Comparison of ENCODE assay signal across 14 cellular contexts in the genomic region with DNA sequence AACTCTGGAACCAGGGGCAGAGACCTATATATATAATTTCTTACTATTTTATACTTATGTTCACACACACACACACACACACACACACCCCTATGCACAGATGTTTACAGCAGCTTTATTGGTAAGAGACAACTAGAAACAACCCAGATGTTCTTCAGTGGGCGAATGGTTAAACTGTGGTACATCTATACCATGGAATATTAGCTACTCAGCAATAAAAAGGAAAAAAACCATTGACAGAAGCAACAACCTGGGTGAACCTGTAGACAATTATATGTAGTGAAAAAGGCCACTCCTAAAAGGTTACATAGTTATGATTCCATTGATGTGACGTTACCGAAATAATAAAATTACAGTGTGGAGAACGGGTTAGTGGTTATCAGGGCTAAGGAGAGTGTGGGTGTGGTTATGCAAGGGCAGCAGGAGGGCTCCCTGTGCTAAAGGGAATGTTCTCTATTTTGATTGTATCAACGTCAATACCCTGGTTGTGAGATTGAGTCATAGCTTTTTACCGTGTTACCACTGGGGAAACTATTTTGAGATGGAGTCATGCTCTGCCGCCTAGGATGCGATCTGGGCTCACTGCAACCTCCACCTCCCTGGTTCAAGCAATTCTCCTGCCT.
DNase-seq lines count a peak whose midpoint lies in the region; TF ChIP-seq lines count a peak whose summit lies in the region.
"Had no signal": no experiment of that assay in that cellular context is flagged by ENCODE, and none has a peak within 500 bp of the region (broad histone marks: within the 10 kb centered on the region; RNA-seq: fewer than 3 reads in every experiment).

No MANE protein-coding gene starts in this region.

- no peak overlapping the region for H3K4me3 Mint-ChIP-seq in Calu3 (ENCODE audit: low read depth, unreplicated experiment)

- no peak overlapping the region for H2BK120ac ChIP-seq in mesendoderm (ENCODE audit: low read depth, low read length)

- peaks cover 14% of the 10 kb centered on the region for H3K4me1 Mint-ChIP-seq in Calu3 (ENCODE audit: low read depth, unreplicated experiment)

- no peak overlapping the region for H3K18ac ChIP-seq in mesendoderm (ENCODE audit: low read length)

- CTCF ChIA-PET in Calu3 (lab: Charles Lee) = interaction anchor here (1.0 to 1.2 kb wide), 3 partner anchors 9 to 135 kb away, joined by 3 read pairs; no protein-coding TSS in a partner anchor

- no peak overlapping the region for H3K9ac ChIP-seq in mesendoderm (ENCODE audit: low read length)

- BruUV-seq in Calu3 (replicated peaks; lab: Mats Ljungman, UMichigan) = no TSS peak

- no peaks in the 10 kb centered on the region for H3K9me3 Mint-ChIP-seq in Calu3 (ENCODE audit: low read depth, unreplicated experiment)

- no peaks in the 10 kb centered on the region for H3K79me2 ChIP-seq in mesendoderm (ENCODE audit: control insufficient read depth, insufficient read depth, low read length)

- H3K23ac ChIP-seq in mesendoderm (ENCODE audit: low read length) = no peak overlapping the region

- no peaks in the 10 kb centered on the region for H3K27me3 ChIP-seq in mesendoderm (ENCODE audit: insufficient read depth, low read length, poor library complexity)
- H3K27me3 ChIP-seq: neutrophil had no signal

- H3K27me3 Mint-ChIP-seq in Calu3 (ENCODE audit: unreplicated experiment) = no peaks in the 10 kb centered on the region

- WGBS in mesendoderm (ENCODE audit: extremely low coverage, insufficient coverage, low lambda C conversion rate) = no CpG with 5 or more reads among the region's 8 CpGs

- H3K36me3 Mint-ChIP-seq in Calu3 (ENCODE audit: insufficient read depth, unreplicated experiment) = peaks cover 34% of the 10 kb centered on the region

- no peak overlapping the region for H3K4ac ChIP-seq in mesendoderm (ENCODE audit: low read depth, low read length)

- H2BK5ac ChIP-seq in mesendoderm (ENCODE audit: low read length) = no peak overlapping the region

- no peak overlapping the region for H3K27ac ChIP-seq in mesendoderm (ENCODE audit: low read depth, low read length)
- H3K27ac ChIP-seq: neutrophil, SK-N-MC had no signal

- H3K36me3 ChIP-seq in mesendoderm (ENCODE audit: control insufficient read depth, insufficient read depth, low read length) = peaks cover 3% of the 10 kb centered on the region
- H3K36me3 ChIP-seq: neutrophil had no signal

- DNase-seq in Calu3 (peak; percentile 54), NCI-H226 (peak; percentile 98), cardiac fibroblast (ENCODE audit: low read depth in 2 of 2) (peak; percentile 24 to 91), mesendoderm (peak; percentile 57), UCSD-AML1 (lab: John Stamatoyannopoulos, UW; ENCODE audit: unreplicated experiment) (no peak), T-helper 1 cell (no peak), erythroblast (lab: John Stamatoyannopoulos, UW) (no peak)
- DNase-seq in activated effector memory CD4-positive, alpha-beta T cell treated with anti-CD3 and anti-CD28 coated beads, Interleukin-2, amount 50 U/mL, for 16 hours = no peak
- DNase-seq: activated CD4-positive, alpha-beta T cell treated with anti-CD3 and anti-CD28 coated beads for 48 hours; foreskin melanocyte; MM.1S; NCI-H446 treated with DMSO at 0.1 percent for 48 hours had no signal

- no peak for TF ChIP-seq POLR2A in erythroblast (IDR thresholded peaks at IDR 0.05; ENCODE audit: low read length)

- H2AK5ac ChIP-seq in mesendoderm (ENCODE audit: low read length) = no peak overlapping the region

- H3K27ac Mint-ChIP-seq in Calu3 (ENCODE audit: unreplicated experiment) = no peak overlapping the region

- H3K79me1 ChIP-seq in mesendoderm (ENCODE audit: low read length) = peaks cover 3% of the 10 kb centered on the region

- no peak overlapping the region for H4K5ac ChIP-seq in mesendoderm (ENCODE audit: low read length)

- intact Hi-C loops in Calu3 (cut with micrococcal nuclease; ENCODE audit: unreplicated experiment) = loop anchor here (5.0 kb wide), 1 partner anchor 41 kb away; no protein-coding TSS in a partner anchor

- no peaks in the 10 kb centered on the region for H3K4me1 ChIP-seq in mesendoderm (ENCODE audit: control insufficient read depth, low read depth, low read length)

- H4K8ac ChIP-seq in mesendoderm (ENCODE audit: low read depth, low read length) = no peak overlapping the region

- no peak overlapping the region for H3K4me2 ChIP-seq in mesendoderm (ENCODE audit: low read length)

- no peak overlapping the region for H3K4me3 ChIP-seq in cardiac fibroblast (replicated peaks in 1 of 2; ENCODE audit: low read depth in 2 of 2, low read length in 2 of 2)
- H3K4me3 ChIP-seq in mesendoderm (ENCODE audit: low read length) = no peak overlapping the region
- H3K4me3 ChIP-seq: SK-N-MC had no signal

- no peak overlapping the region for H2BK15ac ChIP-seq in mesendoderm (replicated peaks; ENCODE audit: low read depth)

- H3K56ac ChIP-seq in mesendoderm (ENCODE audit: low read length) = no peak overlapping the region

- TF ChIP-seq CTCF in Calu3 (IDR thresholded peaks at IDR 0.05; ENCODE audit: unreplicated experiment) (no peak), cardiac fibroblast (IDR thresholded peaks at IDR 0.05; ENCODE audit: low read depth, low read length) (no peak)

Comparison
In these comparisons a context has a peak if more than half of its experiments do, and no peak if none do; other contexts are left out.
1. DNase-seq: peak in Calu3 (single experiment), NCI-H226 (single experiment), cardiac fibroblast (2 of 2) and mesendoderm (single experiment); none in UCSD-AML1 (single experiment), activated effector memory CD4-positive, alpha-beta T cell treated with anti-CD3 and anti-CD28 coated beads, Interleukin-2, amount 50 U/mL, for 16 hours (single experiment), T-helper 1 cell (0 of 5) and erythroblast (0 of 2).